In the genomic region with DNA sequence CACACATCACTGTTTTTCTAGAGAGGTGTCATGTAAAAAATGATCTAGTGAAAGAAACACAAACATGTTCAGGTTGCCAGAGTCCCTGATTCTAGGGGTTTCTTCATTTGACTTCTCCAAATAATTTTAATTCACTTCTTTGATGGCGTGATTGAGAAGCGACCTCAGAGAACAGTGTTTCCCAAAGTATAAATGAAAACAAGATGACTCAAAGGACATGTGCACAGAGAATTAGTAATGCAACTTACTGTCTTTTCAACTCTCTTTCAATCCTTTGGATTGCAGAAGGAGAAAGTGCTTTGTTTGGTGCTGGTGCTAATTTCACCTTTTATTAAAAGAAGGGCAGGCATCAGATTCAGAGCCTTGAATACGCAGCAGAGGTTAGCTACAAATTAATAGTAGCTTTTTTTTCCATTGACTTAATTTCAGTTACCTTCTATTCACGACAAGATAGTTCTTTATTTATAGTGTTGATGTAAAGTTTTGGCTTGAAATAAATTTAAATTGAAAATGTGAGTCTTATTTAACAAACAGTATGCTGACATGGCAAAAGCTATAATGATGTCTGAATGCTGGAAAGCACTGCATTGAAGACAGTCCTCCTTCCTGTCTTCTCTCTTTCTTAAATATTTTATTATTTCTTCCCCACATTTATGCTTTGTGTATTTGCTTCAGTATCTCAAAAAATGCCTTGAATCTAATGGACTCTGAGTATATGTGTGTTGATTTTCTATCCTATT, we compare ENCODE assay signal across 18 cellular contexts.
"Had no signal": no experiment of that assay in that cellular context is flagged by ENCODE, and none has a peak within 500 bp of the region (broad histone marks: within the 10 kb centered on the region; RNA-seq: fewer than 3 reads in every experiment).

No MANE protein-coding gene starts in this region.

- H3K4me1 ChIP-seq: ascending aorta had no signal

- H3K27me3 Mint-ChIP-seq: activated CD4-positive, alpha-beta memory T cell treated with anti-CD3 and anti-CD28 coated beads for 36 hours; activated naive CD8-positive, alpha-beta T cell treated with anti-CD3 and anti-CD28 coated beads for 36 hours; stimulated activated naive CD8-positive, alpha-beta T cell treated with anti-CD3 and anti-CD28 coated beads, Interleukin-15, amount 100 ng/mL, for 72 hours; T-cell had no signal

- H3K4me3 ChIP-seq: ascending aorta, psoas muscle, thoracic aorta had no signal

- H3K27me3 ChIP-seq: ascending aorta had no signal

- DNase-seq: activated CD4-positive, alpha-beta memory T cell treated with anti-CD3 and anti-CD28 coated beads for 36 hours; activated gamma-delta T cell; activated naive CD8-positive, alpha-beta T cell treated with anti-CD3 and anti-CD28 coated beads for 36 hours; activated T-cell treated with anti-CD3 and anti-CD28 coated beads, Interleukin-2, amount 50 U/mL, for 48 hours; cortex of kidney; effector CD8-positive, alpha-beta T cell; mammary epithelial cell; psoas muscle; stimulated activated CD4-positive, alpha-beta T cell treated with anti-CD3 and anti-CD28 coated beads, Interleukin-12 subunit alpha, Interleukin-12 subunit beta, amount 100 ng/mL, for 4 hours; stimulated activated naive CD8-positive, alpha-beta T cell treated with anti-CD3 and anti-CD28 coated beads, Interleukin-15, amount 100 ng/mL, for 72 hours; T-cell; T1000 had no signal

- H3K9me3 ChIP-seq: ascending aorta, psoas muscle, thoracic aorta had no signal

- H3K27ac Mint-ChIP-seq: activated CD4-positive, alpha-beta memory T cell treated with anti-CD3 and anti-CD28 coated beads for 36 hours; activated naive CD8-positive, alpha-beta T cell treated with anti-CD3 and anti-CD28 coated beads for 36 hours; nephron; stimulated activated naive CD8-positive, alpha-beta T cell treated with anti-CD3 and anti-CD28 coated beads, Interleukin-15, amount 100 ng/mL, for 72 hours; T-cell had no signal

- H3K4me3 Mint-ChIP-seq: activated CD4-positive, alpha-beta memory T cell treated with anti-CD3 and anti-CD28 coated beads for 36 hours; activated naive CD8-positive, alpha-beta T cell treated with anti-CD3 and anti-CD28 coated beads for 36 hours; nephron; stimulated activated naive CD8-positive, alpha-beta T cell treated with anti-CD3 and anti-CD28 coated beads, Interleukin-15, amount 100 ng/mL, for 72 hours; T-cell had no signal

- H3K27ac ChIP-seq: ascending aorta, psoas muscle, thoracic aorta, VCaP had no signal

- H3K4me1 Mint-ChIP-seq: nephron; stimulated activated naive CD8-positive, alpha-beta T cell treated with anti-CD3 and anti-CD28 coated beads, Interleukin-15, amount 100 ng/mL, for 72 hours had no signal

- ATAC-seq: left lobe of liver; sciatic nerve; stimulated activated naive CD8-positive, alpha-beta T cell treated with anti-CD3 and anti-CD28 coated beads, Interleukin-15, amount 100 ng/mL, for 72 hours; T-cell had no signal

- H3K9me3 Mint-ChIP-seq: activated CD4-positive, alpha-beta memory T cell treated with anti-CD3 and anti-CD28 coated beads for 36 hours; activated naive CD8-positive, alpha-beta T cell treated with anti-CD3 and anti-CD28 coated beads for 36 hours; nephron; stimulated activated naive CD8-positive, alpha-beta T cell treated with anti-CD3 and anti-CD28 coated beads, Interleukin-15, amount 100 ng/mL, for 72 hours; T-cell had no signal

- H3K36me3 ChIP-seq: ascending aorta, thoracic aorta had no signal
